In genomic region chr15:43799209-43799944, GRCh38 we compare ENCODE assay signal across 8 cellular contexts. TPM values are rescaled to one million over a fixed set of nuclear protein-coding genes. Genes with fewer than 3 reads are reported as not detected.
DNase-seq lines count a peak whose midpoint lies in the region; ATAC-seq, FAIRE-seq and TF ChIP-seq lines count a peak whose summit lies in the region.

No MANE protein-coding gene starts in this region.

- intact Hi-C loops in left ventricle myocardium inferior (cut with micrococcal nuclease) (no loop called here), Right ventricle myocardium inferior (cut with DNase I) (no loop called here), right lobe of liver (cut with DNase I) (no loop called here), aorta (cut with DNase I) (no loop called here)

- peaks cover 75% of the 10 kb centered on the region for H3K4me1 ChIP-seq in left ventricle myocardium inferior
- peaks cover 0 to 11% (median 4%) of the 10 kb centered on the region in 4 donors for H3K4me1 ChIP-seq in right lobe of liver
- H3K4me1 ChIP-seq in aorta (ENCODE audit: control insufficient read depth in 1 of 2, insufficient read depth in 2 of 2, low read length in 2 of 2), result peaks cover 0 to 7% of the 10 kb centered on the region in 2 donors

- peak overlapping the region; percentile 99 for H3K27ac Mint-ChIP-seq in WTC11

- H3K4me1 Mint-ChIP-seq in WTC11, result peaks cover 49% of the 10 kb centered on the region

- CTCF ChIA-PET in WTC11 (lab: Charles Lee), result interaction anchor here (1.9 kb wide), 1 partner anchor 23 kb away, joined by 15 read pairs; the partner anchor contains the start of gene ELL3

- no peaks in the 10 kb centered on the region for H3K9me3 Mint-ChIP-seq in WTC11

- TF ChIP-seq CTCF in left ventricle myocardium inferior (IDR thresholded peaks at IDR 0.05; ENCODE audit: borderline replicate concordance) (no peak), WTC11 (IDR thresholded peaks at IDR 0.05) (no peak), right lobe of liver (IDR thresholded peaks at IDR 0.05) (no peak)

- ATAC-seq in Right ventricle myocardium inferior (no peak), WTC11 (no peak), right lobe of liver (no peak), aorta (ENCODE audit: low FRiP score) (no peak), GM18498 (IDR thresholded peaks at IDR 0.05; ENCODE audit: unreplicated experiment) (no peak)

- peak overlapping the region; percentile 24; the same call in 1 of the 2 replicates for H3K4me3 Mint-ChIP-seq in WTC11

- H3K27me3 Mint-ChIP-seq in WTC11 (ENCODE audit: low read depth), result no peaks in the 10 kb centered on the region

- H3K27ac ChIP-seq in left ventricle myocardium inferior (replicated peaks) (peak overlapping the region; percentile 88), right lobe of liver (peak overlapping the region; percentile 95 to 99 (median 97)), aorta (ENCODE audit: low read depth in 1 of 2, low read length in 2 of 2) (peak overlapping the region; percentile 23 to 89)

- DNase-seq in left ventricle myocardium inferior (no peak), Right ventricle myocardium inferior (ENCODE audit: missing footprints) (no peak), WTC11 (ENCODE audit: low spot score) (no peak), right lobe of liver (no peak), aorta (no peak), H54 (ENCODE audit: insufficient read length, low spot score) (no peak), ureter (ENCODE audit: low spot score) (no peak)

- H3K27me3 ChIP-seq in left ventricle myocardium inferior (ENCODE audit: low read depth), result no peaks in the 10 kb centered on the region
- H3K27me3 ChIP-seq in right lobe of liver, result no peaks in the 10 kb centered on the region
- no peaks in the 10 kb centered on the region for H3K27me3 ChIP-seq in aorta (ENCODE audit: control insufficient read depth in 1 of 2, insufficient read depth in 2 of 2, low read length in 1 of 2)

- H3K9me3 ChIP-seq in left ventricle myocardium inferior (replicated peaks) (no peaks in the 10 kb centered on the region), right lobe of liver (no peaks in the 10 kb centered on the region), aorta (ENCODE audit: control insufficient read depth, low read length) (no peaks in the 10 kb centered on the region)

- H3K36me3 Mint-ChIP-seq in WTC11, result peaks cover 57% of the 10 kb centered on the region

- POLR2A ChIA-PET in WTC11 (lab: Charles Lee), result interaction anchor here (1.5 kb wide), 1 partner anchor 25 kb away, joined by 4 read pairs; the partner anchor contains the start of gene MFAP1

- no peak for FAIRE-seq in H54 (lab: Jason Lieb, UNC)

- H3K36me3 ChIP-seq in left ventricle myocardium inferior (peaks cover 71% of the 10 kb centered on the region), right lobe of liver (peaks cover 0 to 28% (median 13%) of the 10 kb centered on the region in 4 donors), aorta (ENCODE audit: control insufficient read depth in 1 of 2, insufficient read depth in 2 of 2, low read length in 1 of 2) (peaks cover 0 to 9% of the 10 kb centered on the region in 2 donors)

- TF ChIP-seq POLR2A in right lobe of liver (IDR thresholded peaks at IDR 0.05) (no peak), H54 (IDR thresholded peaks at IDR 0.05; ENCODE audit: low read depth, low read length) (no peak)

- H3K4me3 ChIP-seq in left ventricle myocardium inferior, result no peak overlapping the region
- H3K4me3 ChIP-seq in right lobe of liver, result no peak overlapping the region
- H3K4me3 ChIP-seq in aorta (ENCODE audit: low read length in 2 of 2), result no peak overlapping the region

- 91% methylated on average over 14 of the region's 16 CpGs for WGBS in right lobe of liver (ENCODE audit: insufficient coverage, low coverage, low lambda C conversion rate, missing lambda C conversion rate)
- 90 to 93% methylated on average over 16 of the region's 16 CpGs for WGBS in aorta, 2 donors

TF ChIP-seq in WTC11, 78 proteins besides CTCF, POLR2A, EP300 and RAD21:
- TF ChIP-seq TEAD4 (CRISPR knock-in tag; IDR thresholded peaks at IDR 0.05), result no peak
- TF ChIP-seq USF2 (CRISPR knock-in tag; IDR thresholded peaks at IDR 0.05), result no peak
- no peak for TF ChIP-seq SMAD4 (CRISPR knock-in tag; IDR thresholded peaks at IDR 0.05)
- TF ChIP-seq IRF2 (CRISPR knock-in tag; IDR thresholded peaks at IDR 0.05; ENCODE audit: borderline replicate concordance, low read depth), result no peak
- TF ChIP-seq ATF6 (CRISPR knock-in tag; IDR thresholded peaks at IDR 0.05), result no peak
- TF ChIP-seq MXD4 (CRISPR knock-in tag; IDR thresholded peaks at IDR 0.05; ENCODE audit: borderline replicate concordance), result no peak
- no peak for TF ChIP-seq FOXK1 (CRISPR knock-in tag; IDR thresholded peaks at IDR 0.05)
- TF ChIP-seq CDX4 (CRISPR knock-in tag; IDR thresholded peaks at IDR 0.05; ENCODE audit: borderline replicate concordance), result no peak
- no peak for TF ChIP-seq EMX1 (CRISPR knock-in tag; IDR thresholded peaks at IDR 0.05)
- no peak for TF ChIP-seq ZNF396 (CRISPR knock-in tag; IDR thresholded peaks at IDR 0.05; ENCODE audit: borderline replicate concordance)
- TF ChIP-seq NFATC4 (CRISPR knock-in tag; IDR thresholded peaks at IDR 0.05), result no peak
- no peak for TF ChIP-seq NFE2L1 (CRISPR knock-in tag; IDR thresholded peaks at IDR 0.05)
- TF ChIP-seq IRF1 (CRISPR knock-in tag; IDR thresholded peaks at IDR 0.05), result no peak

RNA-seq across cellular contexts. Expression of gene SERINC4, which starts 0.6 kb away (rescaled TPM):
- total RNA-seq in left ventricle myocardium inferior, result 0.44 TPM
- 0.30 TPM for total RNA-seq in Right ventricle myocardium inferior
- 0.09 to 0.16 TPM in 2 of 3 replicates, not detected in the other for total RNA-seq in WTC11 (2021)
- total RNA-seq in right lobe of liver, result under 1 TPM in 2 of 6 experiments, not detected in 4; 0.22 to 0.26 TPM
- total RNA-seq in aorta, result not detected
- under 1 TPM; 0.43 to 0.88 TPM for polyA plus RNA-seq in aorta
- 0.34 TPM for total RNA-seq in ureter

RNA-seq across cellular contexts. Expression of gene HYPK, which starts 1.0 kb away (rescaled TPM):
- total RNA-seq in left ventricle myocardium inferior, result 17.9 TPM
- 16.4 TPM for total RNA-seq in Right ventricle myocardium inferior
- total RNA-seq in WTC11 (2021), result 17.3 to 22.0 TPM (median 19.9 TPM) in 3 replicates
- total RNA-seq in right lobe of liver, result 10 to 100 TPM in 3 of 6 experiments, 1 to 10 TPM in 3; 6.1 to 17.4 (median 9.1) TPM
- total RNA-seq in aorta, result 10 to 100 TPM; 12.6 to 16.3 TPM
- polyA plus RNA-seq in aorta, result 10 to 100 TPM in 1 of 2 donors, 1 to 10 TPM in 1; 3.0 to 31.6 TPM
- 14.3 TPM for total RNA-seq in ureter

RNA-seq across cellular contexts. Expression of gene SERF2, which starts 7.3 kb away (rescaled TPM):
- 900 TPM for total RNA-seq in left ventricle myocardium inferior
- 1,102 TPM for total RNA-seq in Right ventricle myocardium inferior
- 694 to 788 TPM (median 775 TPM) in 3 replicates for total RNA-seq in WTC11 (2021)
- total RNA-seq in right lobe of liver, result 100 to 1,000 TPM; 454 to 694 (median 611) TPM
- total RNA-seq in aorta, result 100 to 1,000 TPM; 733 to 789 TPM
- 1,000 to 10,000 TPM; 1,795 to 2,327 TPM for polyA plus RNA-seq in aorta
- 651 TPM for total RNA-seq in ureter

RNA-seq across cellular contexts. Expression of gene ELL3, which starts 22.6 kb away (rescaled TPM):
- total RNA-seq in left ventricle myocardium inferior (0.82 TPM), Right ventricle myocardium inferior (1.5 TPM), WTC11 (2021) (8.1 to 9.0 TPM (median 8.8 TPM) in 3 replicates), right lobe of liver (1 to 10 TPM in 5 of 6 experiments, under 1 TPM in 1; 0.39 to 2.0 (median 1.7) TPM), aorta (1 to 10 TPM; 2.5 to 4.5 TPM), ureter (2.9 TPM)
- 1 to 10 TPM; 7.8 to 7.9 TPM for polyA plus RNA-seq in aorta

RNA-seq across cellular contexts. Expression of gene MFAP1, which starts 25.1 kb away (rescaled TPM):
- total RNA-seq in left ventricle myocardium inferior (20.4 TPM), Right ventricle myocardium inferior (18.9 TPM), WTC11 (2021) (32.4 to 36.0 TPM (median 34.6 TPM) in 3 replicates), right lobe of liver (10 to 100 TPM in 2 of 6 experiments, 1 to 10 TPM in 4; 6.7 to 11.9 (median 8.1) TPM), aorta (10 to 100 TPM; 20.1 to 20.6 TPM), ureter (20.3 TPM)
- polyA plus RNA-seq in aorta, result 10 to 100 TPM; 13.7 to 19.2 TPM
